ENCODE assay signal across 8 cellular contexts in genomic region chr2:61470122-61470951, GRCh38. TPM values are rescaled to one million over a fixed set of nuclear protein-coding genes. Genes with fewer than 3 reads are reported as not detected.
DNase-seq lines count a peak whose midpoint lies in the region; ATAC-seq lines count a peak whose summit lies in the region.

No MANE protein-coding gene starts in this region.

- H3K27ac Mint-ChIP-seq in effector memory CD8-positive, alpha-beta T cell, result peak overlapping the region; percentile 95 to 98

- ATAC-seq in GM18868 (IDR thresholded peaks at IDR 0.05; ENCODE audit: unreplicated experiment) (peak; percentile 20), HG03159 (IDR thresholded peaks at IDR 0.05; ENCODE audit: unreplicated experiment) (peak; percentile 32)
- ATAC-seq in effector memory CD8-positive, alpha-beta T cell (replicated peaks), result peak; percentile 31

- H3K9me3 Mint-ChIP-seq in effector memory CD8-positive, alpha-beta T cell, result no peaks in the 10 kb centered on the region

- no peaks in the 10 kb centered on the region for H3K27me3 Mint-ChIP-seq in effector memory CD8-positive, alpha-beta T cell

- H3K4me1 Mint-ChIP-seq in effector memory CD8-positive, alpha-beta T cell (ENCODE audit: low read depth in 2 of 2), result peaks cover 14 to 31% of the 10 kb centered on the region in 2 donors

- H3K4me3 Mint-ChIP-seq in effector memory CD8-positive, alpha-beta T cell, result peak overlapping the region; percentile 94 to 96

- peaks cover 35% of the 10 kb centered on the region for H3K36me3 Mint-ChIP-seq in effector memory CD8-positive, alpha-beta T cell (ENCODE audit: insufficient read depth)

- in situ Hi-C loops in ACHN (cut with HindIII; ENCODE audit: low pct_ligation_motif_present, low pct_unique_long_range_greater_than_20kb, low sequenced_read_pairs), result no loop called here

- DNase-seq in ACHN (peak; percentile 81), NCI-H748 treated with DMSO at 0.1 percent for 48 hours (lab: John Stamatoyannopoulos, UW) (peak; percentile 51), mesenteric fat pad (ENCODE audit: low spot score) (peak; percentile 93)
- DNase-seq in activated CD8-positive, alpha-beta memory T cell treated with anti-CD3 and anti-CD28 coated beads for 4 hours (ENCODE audit: low read depth in 2 of 2), result peak; percentile 67 to 74
- DNase-seq in effector memory CD8-positive, alpha-beta T cell, result peak; percentile 46 to 52 (median 49)
- peak; percentile 58 for DNase-seq in stimulated activated CD8-positive, alpha-beta memory T cell treated with anti-CD3 and anti-CD28 coated beads, Interleukin-15, amount 100 ng/mL, for 1 hour (ENCODE audit: low read depth)

RNA-seq across cellular contexts. Expression of gene USP34, which starts 0.6 kb away (rescaled TPM):
- 96.9 TPM for total RNA-seq in mesenteric fat pad

Comparison
In these comparisons a context has a peak if more than half of its experiments do, and no peak if none do; other contexts are left out.
1. Peak in every context shown above with its lines: DNase-seq and ATAC-seq.